ENCODE assay signal across 20 cellular contexts in the genomic region with DNA sequence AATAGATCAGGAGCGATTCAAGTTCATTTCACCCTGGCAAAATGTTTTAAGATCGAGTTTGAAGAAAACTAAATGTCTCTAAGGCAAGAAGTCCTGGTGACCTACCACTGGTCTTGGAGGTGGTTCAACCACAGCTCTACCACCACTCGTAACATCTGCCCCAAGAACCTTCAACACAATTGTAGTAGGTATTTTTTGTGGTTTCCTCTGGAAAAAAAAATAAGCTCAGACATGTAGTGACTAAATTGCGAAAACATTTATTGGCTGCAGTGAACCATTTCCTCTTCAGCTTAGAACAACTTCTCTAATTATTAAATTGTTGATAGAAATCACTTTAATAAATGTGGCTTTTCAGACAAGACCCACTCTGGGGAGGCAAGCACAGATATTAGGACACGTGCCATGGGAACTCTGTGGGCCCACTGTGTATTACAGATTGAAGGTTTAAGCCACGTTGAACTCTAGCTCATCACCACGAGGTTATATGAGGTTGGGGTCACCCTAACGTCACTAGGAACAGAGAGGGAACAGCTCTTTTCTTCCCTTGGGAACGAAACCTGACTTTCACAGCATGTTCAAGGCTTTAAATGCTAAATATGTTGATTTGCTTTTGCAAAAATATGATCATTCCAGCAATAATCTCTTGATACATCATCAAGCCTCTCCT.
DNase-seq lines count a peak whose midpoint lies in the region; ATAC-seq, FAIRE-seq and TF ChIP-seq lines count a peak whose summit lies in the region.
"Had no signal": no experiment of that assay in that cellular context is flagged by ENCODE, and none has a peak within 500 bp of the region (broad histone marks: within the 10 kb centered on the region; RNA-seq: fewer than 3 reads in every experiment).

No MANE protein-coding gene starts in this region.

- H3K79me2 ChIP-seq in Loucy (ENCODE audit: insufficient read depth, low read length): no peaks in the 10 kb centered on the region

- H3K4me3 ChIP-seq in Loucy (ENCODE audit: low read length, poor library complexity, severe bottlenecking): peak overlapping the region; percentile 3
- H3K4me3 ChIP-seq in choroid plexus epithelial cell (ENCODE audit: low read depth, low read length): no peak overlapping the region
- H3K4me3 ChIP-seq in kidney (ENCODE audit: low read length in 2 of 2): no peak overlapping the region
- H3K4me3 ChIP-seq in uterus: no peak overlapping the region
- H3K4me3 ChIP-seq: dorsolateral prefrontal cortex, K562, mucosa of descending colon had no signal

- no peak for DNase-seq in activated naive CD8-positive, alpha-beta T cell treated with anti-CD3 and anti-CD28 coated beads, Interleukin-2, amount 50 U/mL, for 24 hours
- DNase-seq in activated naive CD8-positive, alpha-beta T cell treated with anti-CD3 and anti-CD28 coated beads for 36 hours: no peak
- peak; percentile 9 for DNase-seq in choroid plexus epithelial cell (ENCODE audit: low read depth)
- no peak for DNase-seq in stimulated activated naive B cell treated with anti-CD40 and anti-IgM and Interleukin-4, amounts not matched to agents 10 μg/mL and 1 μg/mL and 100 μg/mL, for 72 hours
- no peak for DNase-seq in kidney
- no peak for DNase-seq in C1 segment of cervical spinal cord (lab: John Stamatoyannopoulos, UW)
- no peak for DNase-seq in uterus
- DNase-seq: activated CD4-positive, alpha-beta memory T cell treated with anti-CD3 and anti-CD28 coated beads, Interleukin-2, amount 10 ng/mL, durations not matched to agents 7 days and 5 days; dorsolateral prefrontal cortex; H9; mucosa of descending colon; NCI-H1436; NCI-H2171 treated with DMSO at 0.1 percent for 48 hours; stimulated activated CD4-positive, alpha-beta T cell treated with anti-CD3 and anti-CD28 coated beads, Interleukin-15, amount 100 ng/mL, for 24 hours; stimulated activated naive CD4-positive, alpha-beta T cell treated with Interleukin-2 at 50 U/mL for 16 hours had no signal

- H3K4me3 Mint-ChIP-seq in activated naive CD8-positive, alpha-beta T cell treated with anti-CD3 and anti-CD28 coated beads, Interleukin-2, amount 50 U/mL, for 24 hours: no peak overlapping the region
- H3K4me3 Mint-ChIP-seq in activated naive CD8-positive, alpha-beta T cell treated with anti-CD3 and anti-CD28 coated beads for 36 hours: no peak overlapping the region
- H3K4me3 Mint-ChIP-seq in stimulated activated naive B cell treated with anti-CD40 and anti-IgM and Interleukin-4, amounts not matched to agents 10 μg/mL and 1 μg/mL and 100 μg/mL, for 72 hours: peak overlapping the region; percentile 1 to 58
- H3K4me3 Mint-ChIP-seq: activated CD4-positive, alpha-beta memory T cell treated with anti-CD3 and anti-CD28 coated beads, Interleukin-2, amount 10 ng/mL, durations not matched to agents 7 days and 5 days; activated T-helper 1 cell treated with anti-CD3 and anti-CD28 coated beads, Interleukin-12 subunit alpha, Interleukin-12 subunit beta, Interleukin-2, Interleukin-4 antibody, amounts not matched to agents 30 ng/mL and 10 ng/mL and 1 ng/mL, durations not matched to agents 14 hours and 24 hours and 36 hours; H9; T-helper 1 cell treated with Interleukin-12 subunit alpha and Interleukin-12 subunit beta and Interleukin-4 antibody, amounts not matched to agents 30 μg/mL and 1 μg/mL, for 36 hours had no signal

- H3K27ac ChIP-seq in kidney (ENCODE audit: low read depth in 2 of 2, low read length in 2 of 2): no peak overlapping the region
- no peak overlapping the region for H3K27ac ChIP-seq in uterus
- H3K27ac ChIP-seq: dorsolateral prefrontal cortex had no signal

- H3K4me2 ChIP-seq in Loucy (ENCODE audit: low read depth, low read length, poor library complexity, severe bottlenecking): peak overlapping the region; percentile 48

- H3K36me3 ChIP-seq in Loucy (ENCODE audit: insufficient read depth, low read length) (no peaks in the 10 kb centered on the region), kidney (ENCODE audit: control insufficient read depth in 1 of 2, insufficient read depth in 2 of 2, low read length in 2 of 2) (no peaks in the 10 kb centered on the region), uterus (no peaks in the 10 kb centered on the region)

- TF ChIP-seq POLR2A in uterus (IDR thresholded peaks at IDR 0.05): no peak

- H3K9ac ChIP-seq in Loucy (ENCODE audit: low read depth, low read length, poor library complexity, severe bottlenecking): no peak overlapping the region
- H3K9ac ChIP-seq in kidney (ENCODE audit: low read length in 2 of 2): no peak overlapping the region

- H3K9me3 Mint-ChIP-seq in activated naive CD8-positive, alpha-beta T cell treated with anti-CD3 and anti-CD28 coated beads, Interleukin-2, amount 50 U/mL, for 24 hours: no peaks in the 10 kb centered on the region
- H3K9me3 Mint-ChIP-seq in activated naive CD8-positive, alpha-beta T cell treated with anti-CD3 and anti-CD28 coated beads for 36 hours: no peaks in the 10 kb centered on the region
- H3K9me3 Mint-ChIP-seq in stimulated activated naive B cell treated with anti-CD40 and anti-IgM and Interleukin-4, amounts not matched to agents 10 μg/mL and 1 μg/mL and 100 μg/mL, for 72 hours: peaks cover 0 to 5% of the 10 kb centered on the region in 2 donors
- H3K9me3 Mint-ChIP-seq: activated CD4-positive, alpha-beta memory T cell treated with anti-CD3 and anti-CD28 coated beads, Interleukin-2, amount 10 ng/mL, durations not matched to agents 7 days and 5 days; activated T-helper 1 cell treated with anti-CD3 and anti-CD28 coated beads, Interleukin-12 subunit alpha, Interleukin-12 subunit beta, Interleukin-2, Interleukin-4 antibody, amounts not matched to agents 30 ng/mL and 10 ng/mL and 1 ng/mL, durations not matched to agents 14 hours and 24 hours and 36 hours; H9; T-helper 1 cell treated with Interleukin-12 subunit alpha and Interleukin-12 subunit beta and Interleukin-4 antibody, amounts not matched to agents 30 μg/mL and 1 μg/mL, for 36 hours had no signal

- H3F3A ChIP-seq in Loucy (ENCODE audit: low read depth): no peaks in the 10 kb centered on the region

- H4K20me1 ChIP-seq in Loucy (ENCODE audit: insufficient read depth, low read length, poor library complexity, severe bottlenecking): peaks cover 2% of the 10 kb centered on the region

- intact Hi-C loops in kidney (cut with DNase I) (no loop called here), uterus (cut with DNase I; ENCODE audit: low total_unique reads) (no loop called here)

- FAIRE-seq in kidney (lab: Jason Lieb, UNC): no peak
- FAIRE-seq: K562 had no signal

- H3K27me3 ChIP-seq in Loucy (ENCODE audit: insufficient read depth, low read length, poor library complexity, severe bottlenecking) (peaks cover 76% of the 10 kb centered on the region), uterus (no peaks in the 10 kb centered on the region)
- H3K27me3 ChIP-seq: dorsolateral prefrontal cortex had no signal

- no peak for TF ChIP-seq CTCF in Loucy (conservative IDR thresholded peaks at IDR 0.05; ENCODE audit: low read length)
- TF ChIP-seq CTCF in choroid plexus epithelial cell (conservative IDR thresholded peaks at IDR 0.05; ENCODE audit: low read depth, low read length): no peak
- TF ChIP-seq CTCF in kidney (IDR thresholded peaks at IDR 0.05; ENCODE audit: borderline replicate concordance, extremely low read depth, insufficient read depth): no peak
- no peak for TF ChIP-seq CTCF in uterus (IDR thresholded peaks at IDR 0.05)

- no peaks in the 10 kb centered on the region for H3K9me2 ChIP-seq in Loucy (replicated peaks; ENCODE audit: low read depth, low read length)

- no peak overlapping the region for H2AFZ ChIP-seq in Loucy (ENCODE audit: low read length)

- no peaks in the 10 kb centered on the region for H3K36me3 Mint-ChIP-seq in activated naive CD8-positive, alpha-beta T cell treated with anti-CD3 and anti-CD28 coated beads, Interleukin-2, amount 50 U/mL, for 24 hours (ENCODE audit: low read depth)
- H3K36me3 Mint-ChIP-seq in activated naive CD8-positive, alpha-beta T cell treated with anti-CD3 and anti-CD28 coated beads for 36 hours: no peaks in the 10 kb centered on the region
- H3K36me3 Mint-ChIP-seq in stimulated activated naive B cell treated with anti-CD40 and anti-IgM and Interleukin-4, amounts not matched to agents 10 μg/mL and 1 μg/mL and 100 μg/mL, for 72 hours: no peaks in the 10 kb centered on the region

- H3K27ac Mint-ChIP-seq in activated naive CD8-positive, alpha-beta T cell treated with anti-CD3 and anti-CD28 coated beads, Interleukin-2, amount 50 U/mL, for 24 hours: no peak overlapping the region
- H3K27ac Mint-ChIP-seq in activated naive CD8-positive, alpha-beta T cell treated with anti-CD3 and anti-CD28 coated beads for 36 hours: no peak overlapping the region
- H3K27ac Mint-ChIP-seq in stimulated activated naive B cell treated with anti-CD40 and anti-IgM and Interleukin-4, amounts not matched to agents 10 μg/mL and 1 μg/mL and 100 μg/mL, for 72 hours: no peak overlapping the region
- H3K27ac Mint-ChIP-seq: activated CD4-positive, alpha-beta memory T cell treated with anti-CD3 and anti-CD28 coated beads, Interleukin-2, amount 10 ng/mL, durations not matched to agents 7 days and 5 days; activated T-helper 1 cell treated with anti-CD3 and anti-CD28 coated beads, Interleukin-12 subunit alpha, Interleukin-12 subunit beta, Interleukin-2, Interleukin-4 antibody, amounts not matched to agents 30 ng/mL and 10 ng/mL and 1 ng/mL, durations not matched to agents 14 hours and 24 hours and 36 hours; H9; T-helper 1 cell treated with Interleukin-12 subunit alpha and Interleukin-12 subunit beta and Interleukin-4 antibody, amounts not matched to agents 30 μg/mL and 1 μg/mL, for 36 hours had no signal

- peaks cover 18% of the 10 kb centered on the region for H3K4me1 Mint-ChIP-seq in activated naive CD8-positive, alpha-beta T cell treated with anti-CD3 and anti-CD28 coated beads, Interleukin-2, amount 50 U/mL, for 24 hours
- H3K4me1 Mint-ChIP-seq in activated naive CD8-positive, alpha-beta T cell treated with anti-CD3 and anti-CD28 coated beads for 36 hours: peaks cover 16% of the 10 kb centered on the region
- peaks cover 17 to 37% of the 10 kb centered on the region in 2 donors for H3K4me1 Mint-ChIP-seq in stimulated activated naive B cell treated with anti-CD40 and anti-IgM and Interleukin-4, amounts not matched to agents 10 μg/mL and 1 μg/mL and 100 μg/mL, for 72 hours

- peak; percentile 42 for ATAC-seq in activated naive CD8-positive, alpha-beta T cell treated with anti-CD3 and anti-CD28 coated beads, Interleukin-2, amount 50 U/mL, for 24 hours
- ATAC-seq in stimulated activated naive B cell treated with anti-CD40 and anti-IgM and Interleukin-4, amounts not matched to agents 10 μg/mL and 1 μg/mL and 100 μg/mL, for 72 hours (replicated peaks): peak; percentile 55 to 56
- ATAC-seq: left lobe of liver, mucosa of descending colon had no signal

- H3K4me1 ChIP-seq in Loucy (ENCODE audit: insufficient read depth, low read length, poor library complexity, severe bottlenecking) (peaks cover 17% of the 10 kb centered on the region), kidney (ENCODE audit: control insufficient read depth in 1 of 2, insufficient read depth in 1 of 2, low read depth in 1 of 2, low read length in 2 of 2) (peaks cover 0 to 2% of the 10 kb centered on the region in 2 donors), uterus (no peaks in the 10 kb centered on the region)

- H3K9me3 ChIP-seq in Loucy (ENCODE audit: insufficient read depth, low read depth, low read length): no peaks in the 10 kb centered on the region
- no peaks in the 10 kb centered on the region for H3K9me3 ChIP-seq in kidney (ENCODE audit: control insufficient read depth in 1 of 2, low read length in 2 of 2)
- no peaks in the 10 kb centered on the region for H3K9me3 ChIP-seq in uterus
- H3K9me3 ChIP-seq: mucosa of descending colon had no signal

- peaks cover 30% of the 10 kb centered on the region for H3K27me3 Mint-ChIP-seq in activated naive CD8-positive, alpha-beta T cell treated with anti-CD3 and anti-CD28 coated beads, Interleukin-2, amount 50 U/mL, for 24 hours
- H3K27me3 Mint-ChIP-seq in activated naive CD8-positive, alpha-beta T cell treated with anti-CD3 and anti-CD28 coated beads for 36 hours: peaks cover 32% of the 10 kb centered on the region
- H3K27me3 Mint-ChIP-seq in stimulated activated naive B cell treated with anti-CD40 and anti-IgM and Interleukin-4, amounts not matched to agents 10 μg/mL and 1 μg/mL and 100 μg/mL, for 72 hours: peaks cover 12 to 16% of the 10 kb centered on the region in 2 donors

Comparison
In these comparisons a context has a peak if more than half of its experiments do, and no peak if none do; other contexts are left out.
1. H3K4me3 Mint-ChIP-seq: peak in stimulated activated naive B cell treated with anti-CD40 and anti-IgM and Interleukin-4, amounts not matched to agents 10 μg/mL and 1 μg/mL and 100 μg/mL, for 72 hours (2 of 2); none in activated naive CD8-positive, alpha-beta T cell treated with anti-CD3 and anti-CD28 coated beads, Interleukin-2, amount 50 U/mL, for 24 hours (single experiment) and activated naive CD8-positive, alpha-beta T cell treated with anti-CD3 and anti-CD28 coated beads for 36 hours (single experiment).